Comparison of ENCODE assay signal across 29 cellular contexts in genomic region chr11:17642370-17642769, GRCh38.
"Had no signal": no experiment of that assay in that cellular context is flagged by ENCODE, and none has a peak within 500 bp of the region (broad histone marks: within the 10 kb centered on the region; RNA-seq: fewer than 3 reads in every experiment).

No MANE protein-coding gene starts in this region.

- H3K9me3 Mint-ChIP-seq: activated CD4-positive, alpha-beta memory T cell treated with anti-CD3 and anti-CD28 coated beads for 36 hours; activated naive CD4-positive, alpha-beta T cell treated with anti-CD3 and anti-CD28 coated beads, Interleukin-2, amount 10 ng/mL, durations not matched to agents 7 days and 5 days; activated naive CD8-positive, alpha-beta T cell treated with anti-CD3 and anti-CD28 coated beads, Interleukin-2, amount 10 ng/mL, durations not matched to agents 7 days and 5 days; activated T-cell treated with anti-CD3 and anti-CD28 coated beads, Interleukin-2, amount 50 U/mL, for 24 hours; immature natural killer cell; mesothelial cell of epicardium; T-helper 2 cell treated with Interferon-gamma antibody and Interleukin-4, amounts not matched to agents 5 μg/mL and 100 μg/mL, for 36 hours had no signal

- H3K27ac Mint-ChIP-seq: activated CD4-positive, alpha-beta memory T cell treated with anti-CD3 and anti-CD28 coated beads for 36 hours; activated naive CD4-positive, alpha-beta T cell treated with anti-CD3 and anti-CD28 coated beads, Interleukin-2, amount 10 ng/mL, durations not matched to agents 7 days and 5 days; activated naive CD8-positive, alpha-beta T cell treated with anti-CD3 and anti-CD28 coated beads, Interleukin-2, amount 10 ng/mL, durations not matched to agents 7 days and 5 days; activated T-cell treated with anti-CD3 and anti-CD28 coated beads, Interleukin-2, amount 50 U/mL, for 24 hours; brain; immature natural killer cell; mesothelial cell of epicardium; naive thymus-derived CD4-positive, alpha-beta T cell; T-helper 2 cell treated with Interferon-gamma antibody and Interleukin-4, amounts not matched to agents 5 μg/mL and 100 μg/mL, for 36 hours had no signal

- H3K9me3 ChIP-seq: ascending aorta, heart left ventricle, right atrium auricular region had no signal

- ATAC-seq: foreskin keratinocyte; heart left ventricle; left colon; naive thymus-derived CD4-positive, alpha-beta T cell had no signal

- FAIRE-seq: kidney had no signal

- H3K36me3 ChIP-seq: ascending aorta, heart left ventricle, right atrium auricular region, tibial nerve had no signal

- H3K27ac ChIP-seq: ascending aorta, coronary artery, dorsolateral prefrontal cortex, foreskin keratinocyte, heart left ventricle, right atrium auricular region, tibial nerve, VCaP had no signal

- DNase-seq: activated CD4-positive, alpha-beta memory T cell treated with anti-CD3 and anti-CD28 coated beads for 36 hours; activated CD4-positive, alpha-beta T cell treated with anti-CD3 and anti-CD28 coated beads for 48 hours; activated CD8-positive, alpha-beta memory T cell treated with anti-CD3 and anti-CD28 coated beads, Interleukin-2, amount 50 U/mL, for 48 hours; activated gamma-delta T cell; activated naive CD4-positive, alpha-beta T cell treated with anti-CD3 and anti-CD28 coated beads, Interleukin-2, amount 10 ng/mL, durations not matched to agents 7 days and 5 days; activated naive CD8-positive, alpha-beta T cell treated with anti-CD3 and anti-CD28 coated beads, Interleukin-2, amount 10 ng/mL, durations not matched to agents 7 days and 5 days; activated T-cell treated with anti-CD3 and anti-CD28 coated beads, Interleukin-2, amount 50 U/mL, for 24 hours; dorsolateral prefrontal cortex; effector memory CD4-positive, alpha-beta T cell; foreskin keratinocyte; heart left ventricle; hypothalamus; immature natural killer cell; kidney; left colon; naive thymus-derived CD4-positive, alpha-beta T cell; occipital lobe; stimulated activated CD4-positive, alpha-beta T cell treated with anti-CD3 and anti-CD28 coated beads, Interleukin-15, amount 100 ng/mL, for 24 hours; stimulated activated CD4-positive, alpha-beta T cell treated with anti-CD3 and anti-CD28 coated beads, Interleukin-2, amount 100 ng/mL, for 24 hours; stimulated activated naive CD4-positive, alpha-beta T cell treated with Interleukin-2 at 50 U/mL for 16 hours; T-helper 1 cell had no signal

- H3K4me1 Mint-ChIP-seq: activated naive CD4-positive, alpha-beta T cell treated with anti-CD3 and anti-CD28 coated beads, Interleukin-2, amount 10 ng/mL, durations not matched to agents 7 days and 5 days; activated naive CD8-positive, alpha-beta T cell treated with anti-CD3 and anti-CD28 coated beads, Interleukin-2, amount 10 ng/mL, durations not matched to agents 7 days and 5 days; brain; immature natural killer cell; mesothelial cell of epicardium; naive thymus-derived CD4-positive, alpha-beta T cell had no signal

- H3K27me3 ChIP-seq: ascending aorta, foreskin keratinocyte, right atrium auricular region, tibial nerve had no signal

- H3K36me3 Mint-ChIP-seq: activated CD4-positive, alpha-beta memory T cell treated with anti-CD3 and anti-CD28 coated beads for 36 hours; activated naive CD4-positive, alpha-beta T cell treated with anti-CD3 and anti-CD28 coated beads, Interleukin-2, amount 10 ng/mL, durations not matched to agents 7 days and 5 days; activated naive CD8-positive, alpha-beta T cell treated with anti-CD3 and anti-CD28 coated beads, Interleukin-2, amount 10 ng/mL, durations not matched to agents 7 days and 5 days; brain; immature natural killer cell; mesothelial cell of epicardium had no signal

- H3K27me3 Mint-ChIP-seq: activated CD4-positive, alpha-beta memory T cell treated with anti-CD3 and anti-CD28 coated beads for 36 hours had no signal

- H3K4me1 ChIP-seq: ascending aorta, foreskin keratinocyte, heart left ventricle, right atrium auricular region, tibial nerve had no signal

- H3K4me3 ChIP-seq: ascending aorta, coronary artery, dorsolateral prefrontal cortex, heart left ventricle, right atrium auricular region, tibial nerve had no signal

- H3K4me3 Mint-ChIP-seq: activated CD4-positive, alpha-beta memory T cell treated with anti-CD3 and anti-CD28 coated beads for 36 hours; activated naive CD4-positive, alpha-beta T cell treated with anti-CD3 and anti-CD28 coated beads, Interleukin-2, amount 10 ng/mL, durations not matched to agents 7 days and 5 days; activated naive CD8-positive, alpha-beta T cell treated with anti-CD3 and anti-CD28 coated beads, Interleukin-2, amount 10 ng/mL, durations not matched to agents 7 days and 5 days; activated T-cell treated with anti-CD3 and anti-CD28 coated beads, Interleukin-2, amount 50 U/mL, for 24 hours; brain; immature natural killer cell; mesothelial cell of epicardium; T-helper 2 cell treated with Interferon-gamma antibody and Interleukin-4, amounts not matched to agents 5 μg/mL and 100 μg/mL, for 36 hours had no signal
